Comparison of ENCODE assay signal across 1 cellular context in genomic region chr11:64242920-64243854, GRCh38.
A peak's percentile ranks its signal among the peaks of the same experiment; 100 is the strongest.
TF ChIP-seq lines count a peak whose summit lies in the region.

No MANE protein-coding gene starts in this region.

TF ChIP-seq in H1, 55 proteins besides CTCF, POLR2A, EP300 and RAD21:
- TF ChIP-seq POLR2AphosphoS5 (IDR thresholded peaks at IDR 0.05; ENCODE audit: low read depth, low read length) (peak; percentile 76), TAF1 (IDR thresholded peaks at IDR 0.05; ENCODE audit: low read depth, low read length) (no peak)
